ENCODE assay signal across 18 cellular contexts in genomic region chr6:17470209-17470952, GRCh38.
DNase-seq lines count a peak whose midpoint lies in the region; ATAC-seq and TF ChIP-seq lines count a peak whose summit lies in the region.
"Had no signal": no experiment of that assay in that cellular context is flagged by ENCODE, and none has a peak within 500 bp of the region (broad histone marks: within the 10 kb centered on the region; RNA-seq: fewer than 3 reads in every experiment).

No MANE protein-coding gene starts in this region.

- H3K27ac ChIP-seq in smooth muscle cell (ENCODE audit: low read depth), result peak overlapping the region; percentile 69
- H3K27ac ChIP-seq: BLaER1 had no signal

- H3K9ac ChIP-seq in smooth muscle cell (ENCODE audit: low read depth), result peak overlapping the region; percentile 21
- H3K9ac ChIP-seq: BLaER1 had no signal

- H2AFZ ChIP-seq in smooth muscle cell (ENCODE audit: low read depth), result no peak overlapping the region

- H3K4me3 ChIP-seq in fibroblast of mammary gland (ENCODE audit: control insufficient read depth, low read depth, low read length) (no peak overlapping the region), smooth muscle cell (no peak overlapping the region)
- H3K4me3 ChIP-seq: BLaER1 had no signal

- DNase-seq in M059J (ENCODE audit: low read depth), result peak; percentile 41
- DNase-seq in fibroblast of mammary gland (ENCODE audit: low read depth), result peak; percentile 30
- no peak for DNase-seq in smooth muscle cell (lab: John Stamatoyannopoulos, UW; ENCODE audit: unreplicated experiment)
- DNase-seq in stimulated activated effector memory CD8-positive, alpha-beta T cell treated with anti-CD3 and anti-CD28 coated beads, Interleukin-12 subunit alpha, Interleukin-12 subunit beta, amount 100 ng/mL, for 72 hours (ENCODE audit: low spot score in 2 of 2), result no peak
- no peak for DNase-seq in NCI-H1694 (lab: John Stamatoyannopoulos, UW)
- DNase-seq in Kasumi-1 (lab: John Stamatoyannopoulos, UW), result no peak
- DNase-seq: activated CD8-positive, alpha-beta memory T cell treated with anti-CD3 and anti-CD28 coated beads, Interleukin-2, amount 50 U/mL, for 48 hours; activated naive CD4-positive, alpha-beta T cell treated with anti-CD3 and anti-CD28 coated beads, Interleukin-2, amount 50 U/mL, for 16 hours; cerebellar nuclear complex; DMS79; erythroblast; KG1; NCI-H146; NCI-H526 treated with DMSO at 0.1 percent for 48 hours had no signal

- H3K9me3 ChIP-seq in smooth muscle cell (replicated peaks; ENCODE audit: low read depth), result no peaks in the 10 kb centered on the region

- H3K27me3 ChIP-seq in smooth muscle cell (ENCODE audit: low read depth), result no peaks in the 10 kb centered on the region
- H3K27me3 ChIP-seq: BLaER1 had no signal

- H3K36me3 Mint-ChIP-seq in stimulated activated effector memory CD8-positive, alpha-beta T cell treated with anti-CD3 and anti-CD28 coated beads, Interleukin-12 subunit alpha, Interleukin-12 subunit beta, amount 100 ng/mL, for 72 hours, result no peaks in the 10 kb centered on the region

- no peak for TF ChIP-seq CTCF in fibroblast of mammary gland (conservative IDR thresholded peaks at IDR 0.05; ENCODE audit: control insufficient read depth, insufficient read depth, low read depth, low read length)
- no peak for TF ChIP-seq CTCF in smooth muscle cell (IDR thresholded peaks at IDR 0.05; ENCODE audit: borderline replicate concordance, insufficient read depth, poor library complexity, severe bottlenecking)

- ATAC-seq in GM18861 (IDR thresholded peaks at IDR 0.05; ENCODE audit: unreplicated experiment) (peak; percentile 44), GM21737 (IDR thresholded peaks at IDR 0.05; ENCODE audit: unreplicated experiment) (no peak)
- no peak for ATAC-seq in stimulated activated effector memory CD8-positive, alpha-beta T cell treated with anti-CD3 and anti-CD28 coated beads, Interleukin-12 subunit alpha, Interleukin-12 subunit beta, amount 100 ng/mL, for 72 hours
- ATAC-seq: Panc1 had no signal

- H3K36me3 ChIP-seq in smooth muscle cell (ENCODE audit: low read depth), result no peaks in the 10 kb centered on the region

- no peak overlapping the region for H3K27ac Mint-ChIP-seq in stimulated activated effector memory CD8-positive, alpha-beta T cell treated with anti-CD3 and anti-CD28 coated beads, Interleukin-12 subunit alpha, Interleukin-12 subunit beta, amount 100 ng/mL, for 72 hours

- peak overlapping the region; percentile 41 for H3K4me2 ChIP-seq in smooth muscle cell
- H3K4me2 ChIP-seq: BLaER1 had no signal

- H4K20me1 ChIP-seq in smooth muscle cell (ENCODE audit: low read depth), result no peaks in the 10 kb centered on the region
- H4K20me1 ChIP-seq: BLaER1 had no signal

- peaks cover 20% of the 10 kb centered on the region for H3K4me1 ChIP-seq in smooth muscle cell (ENCODE audit: low read depth)

- no peak overlapping the region for H3K4me3 Mint-ChIP-seq in stimulated activated effector memory CD8-positive, alpha-beta T cell treated with anti-CD3 and anti-CD28 coated beads, Interleukin-12 subunit alpha, Interleukin-12 subunit beta, amount 100 ng/mL, for 72 hours

- no peaks in the 10 kb centered on the region for H3K4me1 Mint-ChIP-seq in stimulated activated effector memory CD8-positive, alpha-beta T cell treated with anti-CD3 and anti-CD28 coated beads, Interleukin-12 subunit alpha, Interleukin-12 subunit beta, amount 100 ng/mL, for 72 hours

- peaks cover 13% of the 10 kb centered on the region for H3F3A ChIP-seq in smooth muscle cell (ENCODE audit: low read depth)

- H3K9me3 Mint-ChIP-seq in stimulated activated effector memory CD8-positive, alpha-beta T cell treated with anti-CD3 and anti-CD28 coated beads, Interleukin-12 subunit alpha, Interleukin-12 subunit beta, amount 100 ng/mL, for 72 hours, result no peaks in the 10 kb centered on the region

- WGBS in smooth muscle cell (ENCODE audit: low lambda C conversion rate), result 18% methylated on average over 2 of the region's 2 CpGs

- no peaks in the 10 kb centered on the region for H3K79me2 ChIP-seq in smooth muscle cell (ENCODE audit: low read depth)

Comparison
In these comparisons a context has a peak if more than half of its experiments do, and no peak if none do; other contexts are left out.
1. DNase-seq: peak in M059J (single experiment) and fibroblast of mammary gland (single experiment); none in smooth muscle cell (single experiment), stimulated activated effector memory CD8-positive, alpha-beta T cell treated with anti-CD3 and anti-CD28 coated beads, Interleukin-12 subunit alpha, Interleukin-12 subunit beta, amount 100 ng/mL, for 72 hours (0 of 2), NCI-H1694 (single experiment) and Kasumi-1 (0 of 2).